In the genomic region with DNA sequence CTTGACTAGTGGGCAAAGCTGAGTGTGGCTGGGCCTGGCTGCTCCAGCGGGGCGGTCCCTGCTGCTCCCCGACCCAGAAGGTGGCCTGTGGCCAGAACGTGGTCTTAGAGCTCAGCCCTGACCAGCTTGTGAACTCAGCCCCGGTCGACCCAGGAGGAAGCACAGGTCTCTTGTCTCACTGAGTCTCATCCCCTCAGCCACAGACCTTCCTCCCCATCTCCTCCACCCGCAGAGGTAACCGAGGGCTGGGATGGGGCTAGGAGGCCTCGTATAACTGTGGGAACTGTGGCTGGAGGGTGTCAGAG, we compare ENCODE assay signal across 5 cellular contexts.
"Had no signal": no experiment of that assay in that cellular context is flagged by ENCODE, and none has a peak within 500 bp of the region (broad histone marks: within the 10 kb centered on the region; RNA-seq: fewer than 3 reads in every experiment).

No MANE protein-coding gene starts in this region.

- H3K4me2 ChIP-seq: GM23338 had no signal

- H2AFZ ChIP-seq: GM23338 had no signal

- H3K4me3 ChIP-seq: GM23338 had no signal

- H3K27ac Mint-ChIP-seq: GM23338 had no signal

- H3K4me1 Mint-ChIP-seq: GM23338, H9, IgD-negative memory B cell had no signal

- H3K4me3 Mint-ChIP-seq: GM23338, H9, IgD-negative memory B cell had no signal

- H3K36me3 Mint-ChIP-seq: IgD-negative memory B cell had no signal

- H3K9me3 Mint-ChIP-seq: GM23338 had no signal

- H3K27ac ChIP-seq: HL-60 had no signal

- DNase-seq: H9, HCEC 1CT had no signal
